8 cellular contexts compared by ENCODE assay signal in genomic region chr9:100411472-100412270, GRCh38. TPM values are rescaled to one million over a fixed set of nuclear protein-coding genes. Genes with fewer than 3 reads are reported as not detected.
DNase-seq lines count a peak whose midpoint lies in the region; ATAC-seq and TF ChIP-seq lines count a peak whose summit lies in the region.

No MANE protein-coding gene starts in this region.

- H3K27me3 ChIP-seq in left lung = peaks cover 0 to 11% of the 10 kb centered on the region in 2 donors

- H3K27ac ChIP-seq in left lung = peak overlapping the region in 1 of 2 donors; percentile 6

- peak overlapping the region; percentile 76 for H3K27ac Mint-ChIP-seq in activated CD4-positive, alpha-beta T cell treated with anti-CD3 and anti-CD28 coated beads, Interleukin-2, amount 10 ng/mL, durations not matched to agents 7 days and 5 days

- POLR2A ChIA-PET in activated CD4-positive, alpha-beta T cell treated with anti-CD3 and anti-CD28 coated beads, Interleukin-2, amount 10 ng/mL, durations not matched to agents 7 days and 5 days (lab: Charles Lee) = no interaction called here

- CTCF ChIA-PET in activated CD4-positive, alpha-beta T cell treated with anti-CD3 and anti-CD28 coated beads, Interleukin-2, amount 10 ng/mL, durations not matched to agents 7 days and 5 days (lab: Charles Lee) = interaction anchor here (1.0 kb wide), 2 partner anchors 12 to 89 kb away, joined by 3 to 6 read pairs; no protein-coding TSS in a partner anchor

- H3K4me3 ChIP-seq in AG10803 (ENCODE audit: low read length) (peak overlapping the region; percentile 69), left lung (peak overlapping the region; percentile 31 to 48)

- peaks cover 5% of the 10 kb centered on the region for H3K9me3 Mint-ChIP-seq in activated CD4-positive, alpha-beta T cell treated with anti-CD3 and anti-CD28 coated beads, Interleukin-2, amount 10 ng/mL, durations not matched to agents 7 days and 5 days

- peaks cover 20% of the 10 kb centered on the region for H3K27me3 Mint-ChIP-seq in activated CD4-positive, alpha-beta T cell treated with anti-CD3 and anti-CD28 coated beads, Interleukin-2, amount 10 ng/mL, durations not matched to agents 7 days and 5 days

- peaks cover 19% of the 10 kb centered on the region for H3K4me1 Mint-ChIP-seq in activated CD4-positive, alpha-beta T cell treated with anti-CD3 and anti-CD28 coated beads, Interleukin-2, amount 10 ng/mL, durations not matched to agents 7 days and 5 days

- H3K36me3 Mint-ChIP-seq in activated CD4-positive, alpha-beta T cell treated with anti-CD3 and anti-CD28 coated beads, Interleukin-2, amount 10 ng/mL, durations not matched to agents 7 days and 5 days (ENCODE audit: low read depth) = peaks cover 3% of the 10 kb centered on the region

- no peaks in the 10 kb centered on the region for H3K36me3 ChIP-seq in left lung

- no peaks in the 10 kb centered on the region for H3K9me3 ChIP-seq in left lung

- TF ChIP-seq CTCF in AG10803 (conservative IDR thresholded peaks at IDR 0.05; ENCODE audit: low read length) = no peak
- no peak for TF ChIP-seq CTCF in left lung (IDR thresholded peaks at IDR 0.05)

- DNase-seq in AG10803 (ENCODE audit: low read depth) = peak; percentile 86
- DNase-seq in NCI-H510A (lab: John Stamatoyannopoulos, UW) = peak; percentile 90
- DNase-seq in activated CD4-positive, alpha-beta T cell treated with anti-CD3 and anti-CD28 coated beads, Interleukin-2, amount 10 ng/mL, durations not matched to agents 7 days and 5 days = peak; percentile 86
- DNase-seq in dermis blood vessel endothelial cell = peak; percentile 92
- DNase-seq in left lung = peak; percentile 94 to 96
- peak; percentile 87 to 90 for DNase-seq in stimulated activated CD4-positive, alpha-beta T cell treated with anti-CD3 and anti-CD28 coated beads, Interleukin-2, amount 100 ng/mL, for 24 hours

- intact Hi-C loops in left lung (cut with DNase I) = no loop called here

- ATAC-seq in GM19043 (IDR thresholded peaks at IDR 0.05; ENCODE audit: low read depth, unreplicated experiment) (peak; percentile 100), HG03354 (IDR thresholded peaks at IDR 0.05; ENCODE audit: poor library complexity, severe bottlenecking, unreplicated experiment) (peak; percentile 100), left lung (peak; percentile 100)

- H3K4me1 ChIP-seq in left lung = peaks cover 2 to 13% of the 10 kb centered on the region in 2 donors

- H3K4me3 Mint-ChIP-seq in activated CD4-positive, alpha-beta T cell treated with anti-CD3 and anti-CD28 coated beads, Interleukin-2, amount 10 ng/mL, durations not matched to agents 7 days and 5 days = peak overlapping the region; percentile 72

RNA-seq across cellular contexts. Expression of gene MSANTD3, which starts 15.3 kb away (rescaled TPM):
- 10 to 100 TPM; 13.4 to 16.3 TPM for total RNA-seq in activated CD4-positive, alpha-beta T cell treated with anti-CD3 and anti-CD28 coated beads, Interleukin-2, amount 10 ng/mL, durations not matched to agents 7 days and 5 days
- total RNA-seq in dermis blood vessel endothelial cell = 53.4 and 57.3 TPM in 2 replicates
- total RNA-seq in left lung = 10 to 100 TPM; 30.7 to 31.7 TPM

RNA-seq across cellular contexts. Expression of gene TEX10, which starts 58.9 kb away (rescaled TPM):
- total RNA-seq in activated CD4-positive, alpha-beta T cell treated with anti-CD3 and anti-CD28 coated beads, Interleukin-2, amount 10 ng/mL, durations not matched to agents 7 days and 5 days = 10 to 100 TPM; 18.5 to 20.1 TPM
- 26.5 and 28.1 TPM in 2 replicates for total RNA-seq in dermis blood vessel endothelial cell
- total RNA-seq in left lung = 10 to 100 TPM; 10.5 to 13.7 TPM
